7 cellular contexts compared by ENCODE assay signal in genomic region chr7:153276394-153276793, GRCh38.
"Had no signal": no experiment of that assay in that cellular context is flagged by ENCODE, and none has a peak within 500 bp of the region (broad histone marks: within the 10 kb centered on the region; RNA-seq: fewer than 3 reads in every experiment).

No MANE protein-coding gene starts in this region.

- H2AFZ ChIP-seq: GM23248 had no signal

- FAIRE-seq: H1, H54, HTR-8/SVneo had no signal

- H3K4me3 ChIP-seq: GM23248 had no signal

- DNase-seq: GM23248, H9, HCEC 1CT, KG1 had no signal

- H3K27ac ChIP-seq: GM23248 had no signal

- H3K9ac ChIP-seq: GM23248 had no signal
